ENCODE assay signal across 8 cellular contexts in genomic region chr1:167617100-167617949, GRCh38. TPM values are rescaled to one million over a fixed set of nuclear protein-coding genes. Genes with fewer than 3 reads are reported as not detected.
A peak's percentile ranks its signal among the peaks of the same experiment; 100 is the strongest.
DNase-seq lines count a peak whose midpoint lies in the region; ATAC-seq, FAIRE-seq and TF ChIP-seq lines count a peak whose summit lies in the region.

No MANE protein-coding gene starts in this region.

- FAIRE-seq in GM12878 (lab: Jason Lieb, UNC) = no peak

- no peaks in the 10 kb centered on the region for H4K20me1 ChIP-seq in GM12878 (ENCODE audit: control insufficient read depth, insufficient read depth)

- peak overlapping the region in 6 of 7 donors; percentile 70 to 80 (median 76) for H3K4me3 Mint-ChIP-seq in CD8-positive, alpha-beta memory T cell

- no peaks in the 10 kb centered on the region for H3K79me2 ChIP-seq in GM12878 (ENCODE audit: control insufficient read depth, insufficient read depth, low read length)

- no peaks in the 10 kb centered on the region for H3K27me3 ChIP-seq in CD8-positive, alpha-beta memory T cell (ENCODE audit: insufficient read depth, low read length, poor library complexity, severe bottlenecking)
- no peaks in the 10 kb centered on the region for H3K27me3 ChIP-seq in GM12878 (replicated peaks in 1 of 2; ENCODE audit: control insufficient read depth in 2 of 2, insufficient read depth in 2 of 2, low read length in 1 of 2)
- H3K27me3 ChIP-seq in layer of hippocampus (ENCODE audit: control insufficient read depth, insufficient read depth, low read length) = no peaks in the 10 kb centered on the region
- no peaks in the 10 kb centered on the region for H3K27me3 ChIP-seq in tibial nerve

- no peaks in the 10 kb centered on the region for H3K36me3 ChIP-seq in CD8-positive, alpha-beta memory T cell (ENCODE audit: insufficient read depth, low read length)
- no peaks in the 10 kb centered on the region for H3K36me3 ChIP-seq in KOPT-K1 (ENCODE audit: insufficient read depth, low read length)
- H3K36me3 ChIP-seq in GM12878 (ENCODE audit: control insufficient read depth in 2 of 2, insufficient read depth in 2 of 2, low read length in 1 of 2) = no peaks in the 10 kb centered on the region
- H3K36me3 ChIP-seq in tibial nerve = no peaks in the 10 kb centered on the region

- H3K27me3 Mint-ChIP-seq in CD8-positive, alpha-beta memory T cell = no peaks in the 10 kb centered on the region

- peak overlapping the region; percentile 21 for H3K9ac ChIP-seq in GM12878 (ENCODE audit: control insufficient read depth, insufficient read depth, low read length)

- TSS peak; percentile 88 for BruUV-seq in GM12878 (replicated peaks; lab: Mats Ljungman, UMichigan)

- WGBS in GM12878 (ENCODE audit: insufficient coverage, insufficient replicate concordance, low lambda C conversion rate, missing lambda C conversion rate) = 7% methylated on average over 7 of the region's 7 CpGs
- WGBS in tibial nerve, 2 donors = 36 to 40% methylated on average over 6 to 7 of the region's 7 CpGs

- peak overlapping the region; percentile 39 for H3K4me3 ChIP-seq in CD8-positive, alpha-beta memory T cell (ENCODE audit: low read length)
- H3K4me3 ChIP-seq in GM12878 (peak overlapping the region; percentile 62), tibial nerve (peak overlapping the region in 1 of 4 donors; percentile 18)

- H3K9me3 ChIP-seq in CD8-positive, alpha-beta memory T cell (ENCODE audit: low read length) = no peaks in the 10 kb centered on the region
- H3K9me3 ChIP-seq in KOPT-K1 (ENCODE audit: insufficient read depth, low read length, poor library complexity, severe bottlenecking) (peaks cover 15% of the 10 kb centered on the region), GM12878 (replicated peaks; ENCODE audit: control insufficient read depth, insufficient read depth, low read length) (no peaks in the 10 kb centered on the region; the same call in 1 of the 3 replicates), tibial nerve (no peaks in the 10 kb centered on the region)

- intact Hi-C loops in GM12878 (cut with micrococcal nuclease; ENCODE audit: unreplicated experiment) = loop anchor here (1.0 kb wide), 1 partner anchor 10 kb away; no protein-coding TSS in a partner anchor

- peak; percentile 84 for ATAC-seq in GM21390 (IDR thresholded peaks at IDR 0.05; ENCODE audit: unreplicated experiment)
- peak; percentile 87 for ATAC-seq in GM12878

- H3K36me3 Mint-ChIP-seq in CD8-positive, alpha-beta memory T cell = peaks cover 0 to 2% (median 0%) of the 10 kb centered on the region in 3 donors

- RAD21 ChIA-PET in GM12878 (lab: Charles Lee; ENCODE audit: unreplicated experiment) = interaction anchor here (0.7 to 4.4 kb wide), 14 partner anchors 11 to 108 kb away, joined by 3 to 35 read pairs (median 4); no protein-coding TSS in a partner anchor

- peaks cover 39 to 77% (median 48%) of the 10 kb centered on the region in 3 donors for H3K4me1 Mint-ChIP-seq in CD8-positive, alpha-beta memory T cell

- SMC1A ChIA-PET in GM12878 (lab: Charles Lee; ENCODE audit: uncharacterized antibody, unreplicated experiment) = interaction anchor here (0.5 to 4.2 kb wide), 18 partner anchors 10 to 87 kb away, joined by 3 to 77 read pairs (median 6); partner anchors contain the start of gene CREG1

- peak overlapping the region; percentile 73 for H2AFZ ChIP-seq in GM12878 (ENCODE audit: control insufficient read depth, low read depth, low read length)

- CTCF ChIA-PET in CD8-positive, alpha-beta memory T cell (lab: Charles Lee) = interaction anchor here (1.1 to 3.6 kb wide), 9 partner anchors 9 to 84 kb away, joined by 3 to 21 read pairs (median 6); no protein-coding TSS in a partner anchor
- CTCF ChIA-PET in GM12878 (lab: Yijun Ruan, JAX) = interaction anchor here (0.7 to 4.3 kb wide), 11 partner anchors 11 to 315 kb away, joined by 3 to 56 read pairs (median 3); no protein-coding TSS in a partner anchor

- H3K27ac ChIP-seq in CD8-positive, alpha-beta memory T cell (ENCODE audit: low read depth, low read length) = peak overlapping the region; percentile 32
- H3K27ac ChIP-seq in KOPT-K1 (ENCODE audit: low read depth, low read length, poor library complexity, severe bottlenecking) (peak overlapping the region; percentile 86), GM12878 (ENCODE audit: control insufficient read depth, insufficient read depth) (peak overlapping the region; percentile 70), layer of hippocampus (ENCODE audit: low read depth, low read length) (peak overlapping the region; percentile 43), tibial nerve (peak overlapping the region in 3 of 4 donors; percentile 54 to 79 (median 78))

- POLR2A ChIA-PET in CD8-positive, alpha-beta memory T cell (lab: Charles Lee) = interaction anchor here (0.7 to 3.1 kb wide), 4 partner anchors 10 to 97 kb away, joined by 4 to 23 read pairs (median 6); partner anchors contain the start of gene RCSD1
- POLR2A ChIA-PET in GM12878 (lab: Charles Lee) = interaction anchor here (0.9 to 5.2 kb wide), 6 partner anchors 11 to 64 kb away, joined by 3 to 29 read pairs (median 6); partner anchors contain the start of gene RCSD1

- TF ChIP-seq POLR2A in GM12878 (IDR thresholded peaks at IDR 0.05; ENCODE audit: low read depth, low read length) = peak; percentile 58
- no peak for TF ChIP-seq POLR2A in tibial nerve (IDR thresholded peaks at IDR 0.05)

- H3K9me3 Mint-ChIP-seq in CD8-positive, alpha-beta memory T cell = no peaks in the 10 kb centered on the region

- TF ChIP-seq RAD21 in GM12878 (IDR thresholded peaks at IDR 0.05; ENCODE audit: insufficient read depth, low read depth, low read length) = no peak

- peak overlapping the region; percentile 73 for H3K4me2 ChIP-seq in GM12878 (ENCODE audit: control insufficient read depth, insufficient read depth)

- peak in 1 of 5 donors; percentile 18 for DNase-seq in CD8-positive, alpha-beta memory T cell
- DNase-seq in GM12878 (ENCODE audit: low read depth, low spot score) (peak; percentile 74), tibial nerve (ENCODE audit: low spot score in 2 of 2) (peak in 1 of 2 donors; percentile 37), activated gamma-delta T cell treated with Interleukin-2 at 50 U/mL for 16 hours (no peak), NCI-H187 (lab: John Stamatoyannopoulos, UW) (no peak)

- no peak for TF ChIP-seq EP300 in GM12878 (IDR thresholded peaks at IDR 0.05; ENCODE audit: borderline replicate concordance in 1 of 2, control insufficient read depth in 1 of 2, low read depth in 2 of 2, low read length in 2 of 2)
- peak in 1 of 2 donors; percentile 72 for TF ChIP-seq EP300 in tibial nerve (IDR thresholded peaks at IDR 0.05)

- peak overlapping the region; percentile 37 to 94 (median 89) for H3K27ac Mint-ChIP-seq in CD8-positive, alpha-beta memory T cell

- in situ Hi-C loops in GM12878 (cut with MboI) = no loop called here

- H3K4me1 ChIP-seq in CD8-positive, alpha-beta memory T cell (ENCODE audit: insufficient read depth, low read length) = peaks cover 38% of the 10 kb centered on the region
- H3K4me1 ChIP-seq in GM12878 (ENCODE audit: control insufficient read depth, insufficient read depth, low read length) (peaks cover 22% of the 10 kb centered on the region), tibial nerve (peaks cover 0 to 20% (median 13%) of the 10 kb centered on the region in 4 donors)

- TF ChIP-seq CTCF in GM12878 (IDR thresholded peaks at IDR 0.05 in 2 of 3, conservative IDR thresholded peaks at IDR 0.05 in 1 of 3; ENCODE audit: control insufficient read depth in 2 of 3, extremely low read depth in 1 of 3, insufficient read depth in 1 of 3, low read depth in 3 of 3, low read length in 3 of 3) (no peak), tibial nerve (IDR thresholded peaks at IDR 0.05) (no peak)

TF ChIP-seq in GM12878, 131 proteins besides CTCF, POLR2A, EP300 and RAD21 (continues in another document):
- TF ChIP-seq IRF4 (IDR thresholded peaks at IDR 0.05; ENCODE audit: low read depth, low read length) = peak; percentile 10; the same call in 1 of the 2 replicates
- TF ChIP-seq GABPA (IDR thresholded peaks at IDR 0.05; ENCODE audit: low read depth) = 0 out of 2 replicates have a peak, but pooled peaks have one; percentile 6
- TF ChIP-seq ZNF207 (IDR thresholded peaks at IDR 0.05; ENCODE audit: borderline replicate concordance) = no peak
- TF ChIP-seq ELK1 (IDR thresholded peaks at IDR 0.05; ENCODE audit: low read depth, low read length) = 0 out of 2 replicates have a peak, but pooled peaks have one; percentile 21
- no peak for TF ChIP-seq EED (IDR thresholded peaks at IDR 0.05; ENCODE audit: low read depth)
- TF ChIP-seq TCF3 (IDR thresholded peaks at IDR 0.05; ENCODE audit: borderline replicate concordance, insufficient read depth, low read depth, low read length) = 0 out of 2 replicates have a peak, but pooled peaks have one; percentile 7

RNA-seq across cellular contexts. Expression of gene RCSD1, which starts 12.7 kb away (rescaled TPM):
- total RNA-seq in CD8-positive, alpha-beta memory T cell = 10 to 100 TPM; 45.9 to 47.9 TPM
- polyA plus RNA-seq in CD8-positive, alpha-beta memory T cell = 171 TPM
- 50.6 and 59.2 TPM in 2 replicates for total RNA-seq in GM12878 (2013; cell fraction: nucleolus; rRNA removed)
- 64.2 and 65.7 TPM in 2 replicates for total RNA-seq in GM12878 (2014; rRNA removed)
- 73.6 and 76.7 TPM in 2 replicates for total RNA-seq in GM12878 (2014; rRNA removed; fragmentation: Illumina TruSeq; extraction: Trizol)
- 77.4 and 78.3 TPM in 2 replicates for total RNA-seq in GM12878 (2021)
- 42.5 TPM for polyA plus RNA-seq in GM12878 (2011; ENCODE audit: low read depth)
- polyA plus RNA-seq in GM12878 (2011; rRNA removed) = 54.8 and 59.3 TPM in 2 replicates
- polyA plus RNA-seq in GM12878 (2011; cell fraction: cytosol; rRNA removed) = 37.4 and 40.7 TPM in 2 replicates
- 21.2 and 25.8 TPM in 2 replicates for polyA plus RNA-seq in GM12878 (2011; cell fraction: nucleus; rRNA removed)
- 62.9 and 72.8 TPM in 2 replicates for polyA plus RNA-seq in GM12878 (2012)
- 56.8 and 71.5 TPM in 2 replicates for polyA plus RNA-seq in GM12878 (2014; fragmentation: Illumina TruSeq; extraction: Trizol)
- 10 to 100 TPM; 11.4 to 18.9 TPM for polyA plus RNA-seq in GM12878 (2014; fragmentation: Nextera tagmentation; extraction: Ambion mirVana)
- 69.6 and 71.7 TPM in 2 replicates for polyA plus RNA-seq in GM12878 (2014; rRNA removed)
- polyA plus RNA-seq in GM12878 (2016; fragmentation: Nextera tagmentation; extraction: Ambion mirVana) = 10 to 100 TPM; 74.6 to 75.7 TPM
- polyA minus RNA-seq in GM12878 (2011; rRNA and poly(A)+ RNA removed) = 45.6 and 53.5 TPM in 2 replicates
- polyA minus RNA-seq in GM12878 (2011; cell fraction: cytosol; rRNA and poly(A)+ RNA removed) = 19.9 and 20.6 TPM in 2 replicates
- 12.7 and 26.7 TPM in 2 replicates for polyA minus RNA-seq in GM12878 (2011; cell fraction: nucleus; rRNA and poly(A)+ RNA removed)
- total RNA-seq in tibial nerve = 10 to 100 TPM; 10.0 to 17.7 (median 12.9) TPM

Comparison
In these comparisons a context has a peak if more than half of its experiments do, and no peak if none do; other contexts are left out.
1. H3K27ac ChIP-seq: peak in every context shown above with its lines; median percentile 86 in KOPT-K1; 78 in tibial nerve; 70 in GM12878; 43 in layer of hippocampus; 32 in CD8-positive, alpha-beta memory T cell.